Comparison of ENCODE assay signal across 14 cellular contexts in the genomic region with DNA sequence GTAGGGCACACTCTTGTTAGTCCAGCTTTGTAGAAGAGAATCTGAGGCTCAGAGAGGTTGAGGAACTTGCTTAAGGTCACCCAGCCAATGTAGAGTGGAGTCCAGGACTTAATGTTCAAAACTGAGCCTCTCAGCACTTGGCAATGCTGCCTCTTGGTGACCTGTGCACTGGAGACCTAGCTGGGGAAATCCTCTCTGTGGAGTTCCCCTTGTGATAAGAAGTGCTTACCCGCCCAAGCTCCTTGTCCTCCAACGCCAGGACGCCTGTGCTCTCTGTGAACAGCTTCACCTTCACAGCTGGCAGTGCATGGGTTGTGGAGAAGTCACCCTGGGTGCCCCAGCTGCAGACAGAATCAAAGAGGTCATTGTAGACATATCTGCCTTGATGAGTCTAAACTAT.
DNase-seq lines count a peak whose midpoint lies in the region; ATAC-seq and TF ChIP-seq lines count a peak whose summit lies in the region.
"Had no signal": no experiment of that assay in that cellular context is flagged by ENCODE, and none has a peak within 500 bp of the region (broad histone marks: within the 10 kb centered on the region; RNA-seq: fewer than 3 reads in every experiment).

No MANE protein-coding gene starts in this region.

- peaks cover 0 to 4% of the 10 kb centered on the region in 2 donors for H3K4me1 ChIP-seq in lung (ENCODE audit: control insufficient read depth in 2 of 2, insufficient read depth in 2 of 2, low read length in 2 of 2)
- H3K4me1 ChIP-seq: BLaER1 had no signal

- TF ChIP-seq CTCF in lung (IDR thresholded peaks at IDR 0.05; ENCODE audit: control extremely low read depth, extremely low read depth) = no peak

- no peaks in the 10 kb centered on the region for H3K9me3 ChIP-seq in lung (ENCODE audit: control insufficient read depth in 2 of 2, insufficient read depth in 1 of 2, low read length in 1 of 2)
- H3K9me3 ChIP-seq: BLaER1 had no signal

- no peaks in the 10 kb centered on the region for H3K27me3 ChIP-seq in lung (ENCODE audit: control insufficient read depth, insufficient read depth)
- H3K27me3 ChIP-seq: BLaER1 had no signal

- no peaks in the 10 kb centered on the region for H3K36me3 ChIP-seq in lung (ENCODE audit: control insufficient read depth in 2 of 2, insufficient read depth in 2 of 2, low read length in 2 of 2)
- H3K36me3 ChIP-seq: BLaER1 had no signal

- no peak overlapping the region for H3K4me3 ChIP-seq in lung
- H3K4me3 ChIP-seq: BLaER1 had no signal

- DNase-seq in lung (ENCODE audit: low spot score) = peak; percentile 34
- no peak for DNase-seq in stimulated activated naive CD8-positive, alpha-beta T cell treated with anti-CD3 and anti-CD28 coated beads, Interleukin-15, Interleukin-2, amounts not matched to agents 100 U/mL and 50 U/mL, for 24 hours
- DNase-seq in glomerular visceral epithelial cell (ENCODE audit: extremely low spot score) = no peak
- DNase-seq in activated CD8-positive, alpha-beta memory T cell treated with anti-CD3 and anti-CD28 coated beads, Interleukin-2, amount 50 U/mL, for 4 hours = no peak
- DNase-seq: 8988T, AML-193, DMS 273 treated with DMSO at 0.1 percent for 48 hours, GOT3 had no signal

- WGBS in lung, 2 donors = 53% methylated on average over 3 of the region's 3 CpGs

- ATAC-seq in GM18511 (IDR thresholded peaks at IDR 0.05; ENCODE audit: unreplicated experiment) = peak; percentile 59
- peak; percentile 72 for ATAC-seq in GM21360 (IDR thresholded peaks at IDR 0.05; ENCODE audit: unreplicated experiment)
- peak; percentile 48 for ATAC-seq in HG03565 (IDR thresholded peaks at IDR 0.05; ENCODE audit: unreplicated experiment)
- ATAC-seq in lung (ENCODE audit: insufficient read depth, low FRiP score) = no peak
- no peak for ATAC-seq in stimulated activated naive CD8-positive, alpha-beta T cell treated with anti-CD3 and anti-CD28 coated beads, Interleukin-15, Interleukin-2, amounts not matched to agents 100 U/mL and 50 U/mL, for 24 hours
- no peak for ATAC-seq in GM21515 (IDR thresholded peaks at IDR 0.05; ENCODE audit: unreplicated experiment)
- ATAC-seq: HCT116 had no signal

- no peak overlapping the region for H3K27ac ChIP-seq in lung (ENCODE audit: low read depth in 1 of 2, low read length in 1 of 2)
- H3K27ac ChIP-seq: BLaER1 had no signal

Comparison
In these comparisons a context has a peak if more than half of its experiments do, and no peak if none do; other contexts are left out.
1. ATAC-seq: peak in GM18511 (single experiment), GM21360 (single experiment) and HG03565 (single experiment); none in lung (single experiment), stimulated activated naive CD8-positive, alpha-beta T cell treated with anti-CD3 and anti-CD28 coated beads, Interleukin-15, Interleukin-2, amounts not matched to agents 100 U/mL and 50 U/mL, for 24 hours (single experiment) and GM21515 (single experiment).